Comparison of ENCODE assay signal across 1 cellular context in the genomic region with DNA sequence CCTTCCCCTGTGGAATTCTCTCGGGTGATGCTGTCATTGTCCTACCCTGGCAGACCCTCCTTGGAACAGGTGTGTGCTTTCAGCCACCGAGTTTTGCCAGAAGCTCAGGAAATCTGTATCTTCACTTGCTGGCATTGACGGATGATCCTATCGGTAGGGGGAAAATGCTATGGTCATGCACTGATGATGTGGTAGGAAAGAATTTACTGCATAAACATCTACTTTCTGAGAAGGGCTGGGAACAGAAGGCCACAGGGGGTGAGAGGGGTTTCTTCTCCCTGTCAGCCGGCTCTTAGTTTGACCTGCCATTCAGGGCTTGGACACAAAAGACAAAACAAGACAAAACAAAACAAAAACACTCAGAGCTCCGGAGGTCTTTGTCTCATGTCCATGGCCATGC.
TF ChIP-seq lines count a peak whose summit lies in the region.

No MANE protein-coding gene starts in this region.

TF ChIP-seq in IMR-90, 13 proteins besides CTCF, POLR2A, EP300 and RAD21:
- TF ChIP-seq CEBPB (IDR thresholded peaks at IDR 0.05; ENCODE audit: low read depth, low read length), result no peak
